In genomic region chr10:119254355-119254754, GRCh38 we compare ENCODE assay signal across 10 cellular contexts. TPM values are rescaled to one million over a fixed set of nuclear protein-coding genes. Genes with fewer than 3 reads are reported as not detected.
DNase-seq lines count a peak whose midpoint lies in the region; ATAC-seq and TF ChIP-seq lines count a peak whose summit lies in the region.
"Had no signal": no experiment of that assay in that cellular context is flagged by ENCODE, and none has a peak within 500 bp of the region (broad histone marks: within the 10 kb centered on the region; RNA-seq: fewer than 3 reads in every experiment).

No MANE protein-coding gene starts in this region.

- H3K9me2 ChIP-seq in hepatocyte (replicated peaks; ENCODE audit: insufficient read depth): no peaks in the 10 kb centered on the region

- peak overlapping the region; percentile 39 for H3K27ac Mint-ChIP-seq in CD4-positive, alpha-beta T cell
- H3K27ac Mint-ChIP-seq in activated B cell treated with CpG ODN at 0.5 μM for 24 hours: peak overlapping the region; percentile 59

- POLR2A ChIA-PET in CD4-positive, alpha-beta T cell (lab: Charles Lee): no interaction called here
- POLR2A ChIA-PET in activated B cell treated with CpG ODN at 0.5 μM for 24 hours (lab: Charles Lee): interaction anchor here (0.6 kb wide), 1 partner anchor 26 kb away, joined by 5 read pairs; no protein-coding TSS in a partner anchor

- peaks cover 30% of the 10 kb centered on the region for H3K4me1 Mint-ChIP-seq in CD4-positive, alpha-beta T cell (ENCODE audit: low read depth)
- peaks cover 46% of the 10 kb centered on the region for H3K4me1 Mint-ChIP-seq in activated B cell treated with CpG ODN at 0.5 μM for 24 hours

- no peaks in the 10 kb centered on the region for H3K27me3 Mint-ChIP-seq in CD4-positive, alpha-beta T cell
- no peaks in the 10 kb centered on the region for H3K27me3 Mint-ChIP-seq in activated B cell treated with CpG ODN at 0.5 μM for 24 hours

- no peaks in the 10 kb centered on the region for H3K27me3 ChIP-seq in CD4-positive, alpha-beta T cell (ENCODE audit: control insufficient read depth, insufficient read depth, low read length)
- H3K27me3 ChIP-seq in hepatocyte: no peaks in the 10 kb centered on the region

- no peak overlapping the region for H3K4me3 Mint-ChIP-seq in CD4-positive, alpha-beta T cell
- no peak overlapping the region for H3K4me3 Mint-ChIP-seq in activated B cell treated with CpG ODN at 0.5 μM for 24 hours

- H3K9me3 Mint-ChIP-seq in CD4-positive, alpha-beta T cell: peaks cover 2% of the 10 kb centered on the region
- H3K9me3 Mint-ChIP-seq in activated B cell treated with CpG ODN at 0.5 μM for 24 hours: peaks cover 3% of the 10 kb centered on the region

- TF ChIP-seq POLR2A in lower leg skin (IDR thresholded peaks at IDR 0.05): no peak

- intact Hi-C loops in CD4-positive, alpha-beta T cell (cut with DNase I, micrococcal nuclease): no loop called here
- intact Hi-C loops in activated B cell treated with CpG ODN at 0.5 μM for 24 hours (cut with micrococcal nuclease) (no loop called here), sciatic nerve (cut with DNase I) (no loop called here), lower leg skin (cut with DNase I; ENCODE audit: low total_unique reads) (no loop called here)

- no peak overlapping the region for H3K27ac ChIP-seq in CD4-positive, alpha-beta T cell (ENCODE audit: low read depth, low read length)
- H3K27ac ChIP-seq in hepatocyte: peak overlapping the region; percentile 95
- no peak overlapping the region for H3K27ac ChIP-seq in substantia nigra (ENCODE audit: low read depth, low read length, poor library complexity, severe bottlenecking)

- H3K79me2 ChIP-seq in hepatocyte: peaks cover 61% of the 10 kb centered on the region

- WGBS in hepatocyte (ENCODE audit: low lambda C conversion rate, missing lambda C conversion rate): 47% methylated on average over 3 of the region's 3 CpGs
- 56 to 59% methylated on average over 3 of the region's 3 CpGs for WGBS in lower leg skin, 2 donors

- no peaks in the 10 kb centered on the region for H3K9me3 ChIP-seq in CD4-positive, alpha-beta T cell (ENCODE audit: control insufficient read depth, low read length)
- no peaks in the 10 kb centered on the region for H3K9me3 ChIP-seq in hepatocyte (ENCODE audit: low read depth)

- no peak for TF ChIP-seq CTCF in CD4-positive, alpha-beta T cell (IDR thresholded peaks at IDR 0.05)
- TF ChIP-seq CTCF in activated B cell treated with CpG ODN at 0.5 μM for 24 hours (IDR thresholded peaks at IDR 0.05): no peak
- TF ChIP-seq CTCF in hepatocyte (IDR thresholded peaks at IDR 0.05; ENCODE audit: poor library complexity): no peak
- TF ChIP-seq CTCF in lower leg skin (IDR thresholded peaks at IDR 0.05): no peak

- peaks cover 10% of the 10 kb centered on the region for H3K36me3 Mint-ChIP-seq in CD4-positive, alpha-beta T cell (ENCODE audit: low read depth)
- H3K36me3 Mint-ChIP-seq in activated B cell treated with CpG ODN at 0.5 μM for 24 hours (ENCODE audit: low read depth): peaks cover 15% of the 10 kb centered on the region

- CTCF ChIA-PET in CD4-positive, alpha-beta T cell (lab: Charles Lee): no interaction called here
- CTCF ChIA-PET in activated B cell treated with CpG ODN at 0.5 μM for 24 hours (lab: Charles Lee): no interaction called here

- peak overlapping the region; percentile 6 for H3K4me2 ChIP-seq in hepatocyte

- H3K4me3 ChIP-seq in hepatocyte (no peak overlapping the region), lower leg skin (ENCODE audit: low read depth, poor library complexity, severe bottlenecking) (no peak overlapping the region)

- no peak for DNase-seq in CD4-positive, alpha-beta T cell
- no peak for DNase-seq in activated B cell treated with CpG ODN at 0.5 μM for 24 hours
- DNase-seq in hepatocyte (ENCODE audit: low spot score): no peak
- no peak for DNase-seq in sciatic nerve (ENCODE audit: low spot score)
- no peak for DNase-seq in Kasumi-1 (lab: John Stamatoyannopoulos, UW)
- DNase-seq in substantia nigra (lab: John Stamatoyannopoulos, UW): no peak
- DNase-seq in lower leg skin (ENCODE audit: low spot score in 2 of 2): no peak
- DNase-seq: DMS79 treated with DMSO at 0.1 percent for 48 hours, occipital lobe had no signal

- no peak overlapping the region for H2AFZ ChIP-seq in hepatocyte

- no peaks in the 10 kb centered on the region for H4K20me1 ChIP-seq in hepatocyte (ENCODE audit: insufficient read depth, poor library complexity, severe bottlenecking)

- H3K4me1 ChIP-seq in hepatocyte (ENCODE audit: insufficient read depth): peaks cover 48% of the 10 kb centered on the region

- ATAC-seq in CD4-positive, alpha-beta T cell (ENCODE audit: poor library complexity): no peak
- ATAC-seq in activated B cell treated with CpG ODN at 0.5 μM for 24 hours (ENCODE audit: low read depth): no peak
- peak; percentile 14 for ATAC-seq in sciatic nerve
- no peak for ATAC-seq in HG03108 (IDR thresholded peaks at IDR 0.05; ENCODE audit: unreplicated experiment)

- no peaks in the 10 kb centered on the region for H3K36me3 ChIP-seq in hepatocyte (replicated peaks; ENCODE audit: insufficient read depth, low read depth)

RNA-seq across cellular contexts. Expression of gene GRK5, which starts 47.0 kb away (rescaled TPM):
- 10 to 100 TPM; 19.2 to 20.8 TPM for total RNA-seq in CD4-positive, alpha-beta T cell
- total RNA-seq in activated B cell treated with CpG ODN at 0.5 μM for 24 hours: 19.9 and 21.3 TPM in 2 replicates
- 19.9 and 20.5 TPM in 2 replicates for total RNA-seq in hepatocyte
- polyA plus RNA-seq in hepatocyte: 7.6 and 8.7 TPM in 2 replicates
- total RNA-seq in sciatic nerve: 54.1 TPM
- 10 to 100 TPM in 2 of 4 donors, 1 to 10 TPM in 2; 5.4 to 13.0 (median 10.6) TPM for total RNA-seq in lower leg skin
